15 cellular contexts compared by ENCODE assay signal in genomic region chrX:107736781-107737531, GRCh38. TPM values are rescaled to one million over a fixed set of nuclear protein-coding genes. Genes with fewer than 3 reads are reported as not detected.
DNase-seq lines count a peak whose midpoint lies in the region; ATAC-seq and TF ChIP-seq lines count a peak whose summit lies in the region.
"Had no signal": no experiment of that assay in that cellular context is flagged by ENCODE, and none has a peak within 500 bp of the region (broad histone marks: within the 10 kb centered on the region; RNA-seq: fewer than 3 reads in every experiment).

No MANE protein-coding gene starts in this region.

- peak overlapping the region; percentile 36 to 80 (median 70) for H3K27ac ChIP-seq in heart right ventricle
- peak overlapping the region; percentile 27 to 42 (median 35) for H3K27ac ChIP-seq in sigmoid colon

- no peak overlapping the region for H3K4me3 ChIP-seq in heart right ventricle
- no peak overlapping the region for H3K4me3 ChIP-seq in sigmoid colon

- peak in 6 of 8 donors; percentile 6 to 43 (median 33) for ATAC-seq in heart right ventricle
- ATAC-seq in left colon: no peak
- ATAC-seq: activated T-helper 17 cell treated with anti-CD3 and anti-CD28 coated beads, Interleukin-2, amount 50 U/mL, for 72 hours; stimulated activated memory B cell treated with anti-CD40 and anti-IgM and Interleukin-4, amounts not matched to agents 10 μg/mL and 1 μg/mL and 100 μg/mL, for 72 hours had no signal

- TF ChIP-seq POLR2A in sigmoid colon (IDR thresholded peaks at IDR 0.05): no peak

- TF ChIP-seq CTCF in heart right ventricle (IDR thresholded peaks at IDR 0.05) (no peak), sigmoid colon (IDR thresholded peaks at IDR 0.05) (no peak)

- no peak for TF ChIP-seq EP300 in sigmoid colon (IDR thresholded peaks at IDR 0.05)

- no peaks in the 10 kb centered on the region for H3K27me3 ChIP-seq in heart right ventricle
- H3K27me3 ChIP-seq in sigmoid colon: no peaks in the 10 kb centered on the region

- peak; percentile 26 for DNase-seq in HT-29 (ENCODE audit: low spot score)
- peak; percentile 76 for DNase-seq in NCI-H748 (lab: John Stamatoyannopoulos, UW; ENCODE audit: unreplicated experiment)
- peak in 1 of 2 donors; percentile 38 for DNase-seq in heart right ventricle
- no peak for DNase-seq in sigmoid colon
- DNase-seq in NCI-H1105 treated with DMSO at 0.1 percent for 48 hours (lab: John Stamatoyannopoulos, UW): no peak
- no peak for DNase-seq in NCI-H2107 (lab: John Stamatoyannopoulos, UW)
- DNase-seq in left colon: no peak
- DNase-seq in glomerular visceral epithelial cell (ENCODE audit: extremely low spot score): no peak
- DNase-seq: activated CD4-positive, alpha-beta T cell treated with anti-CD3 and anti-CD28 coated beads for 1 hour; head of caudate nucleus; NCI-H1105; SHP77 had no signal

- H3K4me1 ChIP-seq in heart right ventricle (peaks cover 6 to 97% (median 48%) of the 10 kb centered on the region in 9 donors), sigmoid colon (peaks cover 0 to 45% (median 35%) of the 10 kb centered on the region in 4 donors)

- intact Hi-C loops in heart right ventricle (cut with DNase I): loop anchor here in 1 of 10 donors (5.0 kb wide), 1 partner anchor 35 kb away; no protein-coding TSS in a partner anchor
- intact Hi-C loops in sigmoid colon (cut with DNase I): no loop called here
- intact Hi-C loops in left colon (cut with DNase I, micrococcal nuclease): no loop called here

- H3K9me3 ChIP-seq in heart right ventricle (no peaks in the 10 kb centered on the region), sigmoid colon (no peaks in the 10 kb centered on the region)

- H3K36me3 ChIP-seq in heart right ventricle: no peaks in the 10 kb centered on the region
- no peaks in the 10 kb centered on the region for H3K36me3 ChIP-seq in sigmoid colon

- WGBS in heart right ventricle, 2 donors: 21 to 24% methylated on average over 8 of the region's 8 CpGs
- WGBS in sigmoid colon, 2 donors: 84 to 88% methylated on average over 8 of the region's 8 CpGs

RNA-seq across cellular contexts. Expression of gene TSC22D3, which starts 38.6 kb away (rescaled TPM):
- total RNA-seq in HT-29 (2014; rRNA removed; shearing (Covaris generic)): 54.6 and 63.5 TPM in 2 replicates
- total RNA-seq in heart right ventricle: 10 to 100 TPM; 26.3 to 88.2 (median 36.0) TPM
- polyA plus RNA-seq in heart right ventricle: 100 to 1,000 TPM in 1 of 2 donors, 10 to 100 TPM in 1; 70.7 to 153 TPM
- total RNA-seq in sigmoid colon: 100 to 1,000 TPM; 232 to 551 (median 473) TPM
- 100 to 1,000 TPM in 1 of 3 donors, 10 to 100 TPM in 2; 40.5 to 272 (median 64.9) TPM for polyA plus RNA-seq in sigmoid colon
- 100 to 1,000 TPM in 1 of 2 donors, 10 to 100 TPM in 1; 33.0 to 106 TPM for total RNA-seq in left colon

RNA-seq across cellular contexts. Expression of gene NCBP2L, which starts 40.6 kb away (rescaled TPM):
- total RNA-seq in HT-29 (2014; rRNA removed; shearing (Covaris generic)): not detected in 2 replicates
- under 1 TPM in 1 of 10 donors, not detected in 9; 0.45 TPM for total RNA-seq in heart right ventricle
- polyA plus RNA-seq in heart right ventricle: under 1 TPM in 1 of 2 donors, not detected in 1; 0.01 TPM
- total RNA-seq in sigmoid colon: not detected
- not detected for polyA plus RNA-seq in sigmoid colon
- total RNA-seq in left colon: not detected
- total RNA-seq: activated T-helper 17 cell treated with anti-CD3 and anti-CD28 coated beads, Interleukin-2, amount 50 U/mL, for 72 hours; myocyte had no signal

Comparison
In these comparisons a context has a peak if more than half of its experiments do, and no peak if none do; other contexts are left out.
1. DNase-seq: peak in HT-29 (single experiment) and NCI-H748 (single experiment); none in sigmoid colon (single experiment), NCI-H1105 treated with DMSO at 0.1 percent for 48 hours (single experiment), NCI-H2107 (single experiment), left colon (0 of 2) and glomerular visceral epithelial cell (single experiment).